Comparison of ENCODE assay signal across 22 cellular contexts in genomic region chr16:57106767-57107166, GRCh38. TPM values are rescaled to one million over a fixed set of nuclear protein-coding genes. Genes with fewer than 3 reads are reported as not detected.
DNase-seq lines count a peak whose midpoint lies in the region; ATAC-seq, FAIRE-seq and TF ChIP-seq lines count a peak whose summit lies in the region.
"Had no signal": no experiment of that assay in that cellular context is flagged by ENCODE, and none has a peak within 500 bp of the region (broad histone marks: within the 10 kb centered on the region; RNA-seq: fewer than 3 reads in every experiment).

No MANE protein-coding gene starts in this region.

- H3K4me1 Mint-ChIP-seq in CD4-positive, alpha-beta memory T cell: peaks cover 11 to 18% (median 15%) of the 10 kb centered on the region in 4 donors

- H3K27me3 ChIP-seq in MG63: no peaks in the 10 kb centered on the region
- no peaks in the 10 kb centered on the region for H3K27me3 ChIP-seq in CD4-positive, alpha-beta memory T cell (ENCODE audit: insufficient read depth, low read length)
- H3K27me3 ChIP-seq: ascending aorta, gastroesophageal sphincter, SJCRH30, suprapubic skin had no signal

- FAIRE-seq in GM12891 (lab: Jason Lieb, UNC): no peak
- FAIRE-seq: D721Med had no signal

- no peaks in the 10 kb centered on the region for H3K36me3 Mint-ChIP-seq in CD4-positive, alpha-beta memory T cell
- H3K36me3 Mint-ChIP-seq: naive thymus-derived CD4-positive, alpha-beta T cell had no signal

- TF ChIP-seq POLR2A in GM12891 (IDR thresholded peaks at IDR 0.05; ENCODE audit: low read depth, low read length): no peak

- no peaks in the 10 kb centered on the region for H3K27me3 Mint-ChIP-seq in CD4-positive, alpha-beta memory T cell
- H3K27me3 Mint-ChIP-seq: naive thymus-derived CD4-positive, alpha-beta T cell had no signal

- no peaks in the 10 kb centered on the region for H3K9me3 Mint-ChIP-seq in CD4-positive, alpha-beta memory T cell
- H3K9me3 Mint-ChIP-seq: naive thymus-derived CD4-positive, alpha-beta T cell had no signal

- H3K4me3 Mint-ChIP-seq in CD4-positive, alpha-beta memory T cell: no peak overlapping the region
- H3K4me3 Mint-ChIP-seq: naive thymus-derived CD4-positive, alpha-beta T cell had no signal

- ATAC-seq in left lobe of liver: peak; percentile 29
- ATAC-seq: gastroesophageal sphincter; naive thymus-derived CD4-positive, alpha-beta T cell had no signal

- H3K9me3 ChIP-seq in MG63: no peaks in the 10 kb centered on the region
- no peaks in the 10 kb centered on the region for H3K9me3 ChIP-seq in CD4-positive, alpha-beta memory T cell (ENCODE audit: control insufficient read depth in 1 of 2, low read length in 2 of 2)
- H3K9me3 ChIP-seq: ascending aorta, gastroesophageal sphincter, SJCRH30, suprapubic skin had no signal

- CTCF ChIA-PET in CD4-positive, alpha-beta memory T cell (lab: Charles Lee; ENCODE audit: partially characterized antibody): interaction anchor here (1.1 to 1.4 kb wide), 2 partner anchors 13 to 23 kb away, joined by 3 to 4 read pairs; no protein-coding TSS in a partner anchor

- DNase-seq in Daoy (ENCODE audit: low read depth) (peak; percentile 46), MG63 (peak; percentile 60), caudate nucleus (lab: John Stamatoyannopoulos, UW) (peak in 1 of 61 donors; percentile 20), left lobe of liver (ENCODE audit: low spot score) (no peak), T-helper 1 cell (no peak), GM12891 (ENCODE audit: insufficient read length, low spot score) (no peak)
- no peak for DNase-seq in CD4-positive, alpha-beta memory T cell
- DNase-seq: activated CD4-positive, CD25-positive, alpha-beta regulatory T cell treated with anti-CD3 and anti-CD28 coated beads, Interleukin-2, amount 50 U/mL, for 72 hours; activated gamma-delta T cell treated with Interleukin-2 at 50 U/mL for 16 hours; cortex of kidney; erythroblast; HCEC 1CT; naive thymus-derived CD4-positive, alpha-beta T cell; NCI-H1436 treated with DMSO at 0.1 percent for 48 hours; NK-92 treated with Interleukin-12 subunit alpha and Interleukin-12 subunit beta, amount 100 ng/mL, for 24 hours; stimulated activated CD4-positive, alpha-beta T cell treated with anti-CD3 and anti-CD28 coated beads, Interleukin-4, amount 100 ng/mL, for 24 hours had no signal

- peak overlapping the region in 2 of 7 donors; percentile 26 to 78 for H3K27ac Mint-ChIP-seq in CD4-positive, alpha-beta memory T cell

- intact Hi-C loops in CD4-positive, alpha-beta memory T cell (cut with micrococcal nuclease): no loop called here

- H3K4me1 ChIP-seq in CD4-positive, alpha-beta memory T cell (ENCODE audit: insufficient read depth, low read length): peaks cover 18% of the 10 kb centered on the region
- H3K4me1 ChIP-seq: ascending aorta, parathyroid adenoma, SJCRH30, suprapubic skin had no signal

- no peak overlapping the region for H3K4me3 ChIP-seq in MG63
- H3K4me3 ChIP-seq in CD4-positive, alpha-beta memory T cell (ENCODE audit: low read length in 2 of 2): no peak overlapping the region
- H3K4me3 ChIP-seq: ascending aorta, gastroesophageal sphincter, SJCRH30, suprapubic skin had no signal

- peak overlapping the region; percentile 63 for H3K27ac ChIP-seq in caudate nucleus (ENCODE audit: low read depth, low read length)
- no peak overlapping the region for H3K27ac ChIP-seq in CD4-positive, alpha-beta memory T cell (ENCODE audit: low read depth, low read length)
- H3K27ac ChIP-seq: ascending aorta, gastroesophageal sphincter, parathyroid adenoma, SJCRH30, suprapubic skin had no signal

- no peaks in the 10 kb centered on the region; the same call in 1 of the 2 replicates for H3K36me3 ChIP-seq in MG63
- H3K36me3 ChIP-seq in CD4-positive, alpha-beta memory T cell (ENCODE audit: insufficient read depth, low read length): no peaks in the 10 kb centered on the region
- H3K36me3 ChIP-seq: ascending aorta, gastroesophageal sphincter, SJCRH30, suprapubic skin had no signal

- POLR2A ChIA-PET in CD4-positive, alpha-beta memory T cell (lab: Charles Lee; ENCODE audit: partially characterized antibody): no interaction called here

TF ChIP-seq in GM12891, 5 proteins besides CTCF, POLR2A, EP300 and RAD21:
- TF ChIP-seq POLR2AphosphoS5 (IDR thresholded peaks at IDR 0.05; ENCODE audit: low read depth, low read length) (no peak), SPI1 (IDR thresholded peaks at IDR 0.05; ENCODE audit: low read depth, low read length) (no peak), POU2F2 (IDR thresholded peaks at IDR 0.05; ENCODE audit: low read depth, low read length) (no peak), TAF1 (IDR thresholded peaks at IDR 0.05; ENCODE audit: low read depth, low read length) (no peak), PAX5 (IDR thresholded peaks at IDR 0.05; ENCODE audit: insufficient read depth, low read length, severe bottlenecking) (no peak)

RNA-seq across cellular contexts. Expression of gene CPNE2, which starts 14.4 kb away (rescaled TPM):
- 10.0 and 15.2 TPM in 2 replicates for total RNA-seq in Daoy (2014; rRNA removed; shearing (Covaris generic))
- total RNA-seq in MG63 (2014; rRNA removed; shearing (Covaris generic); ENCODE audit: low replicate concordance): 45.8 and 50.1 TPM in 2 replicates
- 7.3 TPM for total RNA-seq in left lobe of liver
- total RNA-seq in CD4-positive, alpha-beta memory T cell: 1 to 10 TPM; 3.8 to 4.1 TPM
- 1 to 10 TPM; 6.7 to 6.8 TPM for polyA plus RNA-seq in CD4-positive, alpha-beta memory T cell
- 13.0 TPM for polyA plus RNA-seq in GM12891 (2012; ENCODE audit: low read depth, missing spikeins)

Comparison
In these comparisons a context has a peak if more than half of its experiments do, and no peak if none do; other contexts are left out.
1. DNase-seq: peak in Daoy (single experiment) and MG63 (single experiment); none in left lobe of liver (single experiment), CD4-positive, alpha-beta memory T cell (0 of 5), T-helper 1 cell (0 of 5) and GM12891 (single experiment).